In genomic region chr17:38729886-38730525, GRCh38 we compare ENCODE assay signal across 1 cellular context.
TF ChIP-seq lines count a peak whose summit lies in the region.

A gene with protein sequence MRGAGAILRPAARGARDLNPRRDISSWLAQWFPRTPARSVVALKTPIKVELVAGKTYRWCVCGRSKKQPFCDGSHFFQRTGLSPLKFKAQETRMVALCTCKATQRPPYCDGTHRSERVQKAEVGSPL (plus strand): TSS chr17:38730341. CDS start chr17:38730359, 18 bp downstream.

TF ChIP-seq in HepG2, 621 proteins besides CTCF, POLR2A, EP300 and RAD21 (continued from another document and continues in another):
- TF ChIP-seq, protein P1, sequence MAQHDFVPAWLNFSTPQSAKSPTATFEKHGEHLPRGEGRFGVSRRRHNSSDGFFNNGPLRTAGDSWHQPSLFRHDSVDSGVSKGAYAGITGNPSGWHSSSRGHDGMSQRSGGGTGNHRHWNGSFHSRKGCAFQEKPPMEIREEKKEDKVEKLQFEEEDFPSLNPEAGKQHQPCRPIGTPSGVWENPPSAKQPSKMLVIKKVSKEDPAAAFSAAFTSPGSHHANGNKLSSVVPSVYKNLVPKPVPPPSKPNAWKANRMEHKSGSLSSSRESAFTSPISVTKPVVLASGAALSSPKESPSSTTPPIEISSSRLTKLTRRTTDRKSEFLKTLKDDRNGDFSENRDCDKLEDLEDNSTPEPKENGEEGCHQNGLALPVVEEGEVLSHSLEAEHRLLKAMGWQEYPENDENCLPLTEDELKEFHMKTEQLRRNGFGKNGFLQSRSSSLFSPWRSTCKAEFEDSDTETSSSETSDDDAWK (CRISPR knock-in tag; IDR thresholded peaks at IDR 0.05) = no peak
- no peak for TF ChIP-seq ASH2L (IDR thresholded peaks at IDR 0.05; ENCODE audit: insufficient read length, low read depth, low read length)
- no peak for TF ChIP-seq HIVEP1 (CRISPR knock-in tag; IDR thresholded peaks at IDR 0.05)
- no peak for TF ChIP-seq ZNF180 (CRISPR knock-in tag; IDR thresholded peaks at IDR 0.05; ENCODE audit: borderline replicate concordance, low read depth)
- TF ChIP-seq NR2C2 (CRISPR knock-in tag; IDR thresholded peaks at IDR 0.05; ENCODE audit: borderline replicate concordance) = no peak
- no peak for TF ChIP-seq KMT2B (CRISPR knock-in tag; IDR thresholded peaks at IDR 0.05)
- no peak for TF ChIP-seq ZNF282 (IDR thresholded peaks at IDR 0.05; ENCODE audit: partially characterized antibody)
- no peak for TF ChIP-seq HNF4A (CRISPR knock-in tag; IDR thresholded peaks at IDR 0.05)
- no peak for TF ChIP-seq ZBTB33 (CRISPR knock-in tag; IDR thresholded peaks at IDR 0.05)
- TF ChIP-seq SNAPC5 (CRISPR knock-in tag; IDR thresholded peaks at IDR 0.05; ENCODE audit: borderline replicate concordance) = no peak
- TF ChIP-seq FOSL2 (CRISPR knock-in tag; IDR thresholded peaks at IDR 0.05) = no peak
- TF ChIP-seq ELF4 (CRISPR knock-in tag; IDR thresholded peaks at IDR 0.05; ENCODE audit: borderline replicate concordance) = peak; percentile 36; the same call in 1 of the 2 replicates
- TF ChIP-seq ZNF891 (CRISPR knock-in tag; IDR thresholded peaks at IDR 0.05) = no peak; the same call in 1 of the 2 replicates
- no peak for TF ChIP-seq GATA4 (IDR thresholded peaks at IDR 0.05; ENCODE audit: borderline replicate concordance, low read depth)
- TF ChIP-seq ZSCAN22 (CRISPR knock-in tag; IDR thresholded peaks at IDR 0.05) = no peak
- TF ChIP-seq POGZ (CRISPR knock-in tag; IDR thresholded peaks at IDR 0.05) = no peak
- 0 out of 2 replicates have a peak, but pooled peaks have one; percentile 3 for TF ChIP-seq SNAI1 (CRISPR knock-in tag; IDR thresholded peaks at IDR 0.05; ENCODE audit: borderline replicate concordance)
- 0 out of 2 replicates have a peak, but pooled peaks have one; percentile 26 for TF ChIP-seq ZNF558 (CRISPR knock-in tag; IDR thresholded peaks at IDR 0.05; ENCODE audit: borderline replicate concordance)
- TF ChIP-seq NCOA2 (CRISPR knock-in tag; IDR thresholded peaks at IDR 0.05) = no peak
- TF ChIP-seq ARHGAP35 (CRISPR knock-in tag; IDR thresholded peaks at IDR 0.05; ENCODE audit: borderline replicate concordance) = 0 out of 2 replicates have a peak, but pooled peaks have one; percentile 45
- TF ChIP-seq NFKBIZ (CRISPR knock-in tag; IDR thresholded peaks at IDR 0.05) = no peak
- TF ChIP-seq ZNF883 (CRISPR knock-in tag; IDR thresholded peaks at IDR 0.05; ENCODE audit: not compliant biosample characterization) = peak; percentile 29
- TF ChIP-seq NR2F2 (IDR thresholded peaks at IDR 0.05; ENCODE audit: borderline replicate concordance, low read depth) = no peak
- TF ChIP-seq, protein P2, sequence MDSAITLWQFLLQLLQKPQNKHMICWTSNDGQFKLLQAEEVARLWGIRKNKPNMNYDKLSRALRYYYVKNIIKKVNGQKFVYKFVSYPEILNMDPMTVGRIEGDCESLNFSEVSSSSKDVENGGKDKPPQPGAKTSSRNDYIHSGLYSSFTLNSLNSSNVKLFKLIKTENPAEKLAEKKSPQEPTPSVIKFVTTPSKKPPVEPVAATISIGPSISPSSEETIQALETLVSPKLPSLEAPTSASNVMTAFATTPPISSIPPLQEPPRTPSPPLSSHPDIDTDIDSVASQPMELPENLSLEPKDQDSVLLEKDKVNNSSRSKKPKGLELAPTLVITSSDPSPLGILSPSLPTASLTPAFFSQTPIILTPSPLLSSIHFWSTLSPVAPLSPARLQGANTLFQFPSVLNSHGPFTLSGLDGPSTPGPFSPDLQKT (CRISPR knock-in tag; IDR thresholded peaks at IDR 0.05; ENCODE audit: borderline replicate concordance) = no peak
- no peak for TF ChIP-seq ZNF878 (CRISPR knock-in tag; IDR thresholded peaks at IDR 0.05)
- TF ChIP-seq ARNT (IDR thresholded peaks at IDR 0.05) = no peak
- TF ChIP-seq, protein P3, sequence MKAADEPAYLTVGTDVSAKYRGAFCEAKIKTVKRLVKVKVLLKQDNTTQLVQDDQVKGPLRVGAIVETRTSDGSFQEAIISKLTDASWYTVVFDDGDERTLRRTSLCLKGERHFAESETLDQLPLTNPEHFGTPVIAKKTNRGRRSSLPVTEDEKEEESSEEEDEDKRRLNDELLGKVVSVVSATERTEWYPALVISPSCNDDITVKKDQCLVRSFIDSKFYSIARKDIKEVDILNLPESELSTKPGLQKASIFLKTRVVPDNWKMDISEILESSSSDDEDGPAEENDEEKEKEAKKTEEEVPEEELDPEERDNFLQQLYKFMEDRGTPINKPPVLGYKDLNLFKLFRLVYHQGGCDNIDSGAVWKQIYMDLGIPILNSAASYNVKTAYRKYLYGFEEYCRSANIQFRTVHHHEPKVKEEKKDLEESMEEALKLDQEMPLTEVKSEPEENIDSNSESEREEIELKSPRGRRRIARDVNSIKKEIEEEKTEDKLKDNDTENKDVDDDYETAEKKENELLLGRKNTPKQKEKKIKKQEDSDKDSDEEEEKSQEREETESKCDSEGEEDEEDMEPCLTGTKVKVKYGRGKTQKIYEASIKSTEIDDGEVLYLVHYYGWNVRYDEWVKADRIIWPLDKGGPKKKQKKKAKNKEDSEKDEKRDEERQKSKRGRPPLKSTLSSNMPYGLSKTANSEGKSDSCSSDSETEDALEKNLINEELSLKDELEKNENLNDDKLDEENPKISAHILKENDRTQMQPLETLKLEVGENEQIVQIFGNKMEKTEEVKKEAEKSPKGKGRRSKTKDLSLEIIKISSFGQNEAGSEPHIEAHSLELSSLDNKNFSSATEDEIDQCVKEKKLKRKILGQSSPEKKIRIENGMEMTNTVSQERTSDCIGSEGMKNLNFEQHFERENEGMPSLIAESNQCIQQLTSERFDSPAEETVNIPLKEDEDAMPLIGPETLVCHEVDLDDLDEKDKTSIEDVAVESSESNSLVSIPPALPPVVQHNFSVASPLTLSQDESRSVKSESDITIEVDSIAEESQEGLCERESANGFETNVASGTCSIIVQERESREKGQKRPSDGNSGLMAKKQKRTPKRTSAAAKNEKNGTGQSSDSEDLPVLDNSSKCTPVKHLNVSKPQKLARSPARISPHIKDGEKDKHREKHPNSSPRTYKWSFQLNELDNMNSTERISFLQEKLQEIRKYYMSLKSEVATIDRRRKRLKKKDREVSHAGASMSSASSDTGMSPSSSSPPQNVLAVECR (CRISPR knock-in tag; IDR thresholded peaks at IDR 0.05; ENCODE audit: borderline replicate concordance) = peak; percentile 7; the same call in 1 of the 2 replicates
- peak; percentile 92 for TF ChIP-seq ZNF800 (CRISPR knock-in tag; IDR thresholded peaks at IDR 0.05)
- no peak for TF ChIP-seq RORA (CRISPR knock-in tag; IDR thresholded peaks at IDR 0.05)
- no peak for TF ChIP-seq IRF2 (CRISPR knock-in tag; IDR thresholded peaks at IDR 0.05)
- TF ChIP-seq SRY (CRISPR knock-in tag; IDR thresholded peaks at IDR 0.05) = 0 out of 2 replicates have a peak, but pooled peaks have one; percentile 34
- no peak for TF ChIP-seq ZBTB21 (CRISPR knock-in tag; IDR thresholded peaks at IDR 0.05)
- TF ChIP-seq ZSCAN25 (CRISPR knock-in tag; IDR thresholded peaks at IDR 0.05) = no peak
- TF ChIP-seq BATF2 (CRISPR knock-in tag; IDR thresholded peaks at IDR 0.05) = no peak
- TF ChIP-seq MYC (CRISPR knock-in tag; IDR thresholded peaks at IDR 0.05; ENCODE audit: borderline replicate concordance) = peak; percentile 61
- TF ChIP-seq, protein P4, sequence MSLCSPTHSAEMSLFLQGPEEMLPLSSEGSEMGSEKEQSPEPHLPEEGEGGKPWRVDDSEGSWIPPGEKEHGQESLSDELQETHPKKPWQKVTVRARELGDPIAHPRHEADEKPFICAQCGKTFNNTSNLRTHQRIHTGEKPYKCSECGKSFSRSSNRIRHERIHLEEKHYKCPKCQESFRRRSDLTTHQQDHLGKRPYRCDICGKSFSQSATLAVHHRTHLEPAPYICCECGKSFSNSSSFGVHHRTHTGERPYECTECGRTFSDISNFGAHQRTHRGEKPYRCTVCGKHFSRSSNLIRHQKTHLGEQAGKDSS (CRISPR knock-in tag; IDR thresholded peaks at IDR 0.05; ENCODE audit: borderline replicate concordance, low read depth) = no peak
- no peak for TF ChIP-seq NR1H2 (CRISPR knock-in tag; IDR thresholded peaks at IDR 0.05; ENCODE audit: borderline replicate concordance, low read depth)
- no peak for TF ChIP-seq ZNF143 (CRISPR knock-in tag; IDR thresholded peaks at IDR 0.05)
- no peak for TF ChIP-seq ZNF790 (CRISPR knock-in tag; IDR thresholded peaks at IDR 0.05; ENCODE audit: borderline replicate concordance)
- TF ChIP-seq ZNF746 (CRISPR knock-in tag; IDR thresholded peaks at IDR 0.05) = peak; percentile 62; the same call in 1 of the 2 replicates
- TF ChIP-seq KLF15 (CRISPR knock-in tag; IDR thresholded peaks at IDR 0.05; ENCODE audit: borderline replicate concordance) = no peak; the same call in 1 of the 2 replicates
- TF ChIP-seq ZNF367 (CRISPR knock-in tag; IDR thresholded peaks at IDR 0.05; ENCODE audit: borderline replicate concordance) = no peak; the same call in 1 of the 2 replicates
- TF ChIP-seq, protein P5, sequence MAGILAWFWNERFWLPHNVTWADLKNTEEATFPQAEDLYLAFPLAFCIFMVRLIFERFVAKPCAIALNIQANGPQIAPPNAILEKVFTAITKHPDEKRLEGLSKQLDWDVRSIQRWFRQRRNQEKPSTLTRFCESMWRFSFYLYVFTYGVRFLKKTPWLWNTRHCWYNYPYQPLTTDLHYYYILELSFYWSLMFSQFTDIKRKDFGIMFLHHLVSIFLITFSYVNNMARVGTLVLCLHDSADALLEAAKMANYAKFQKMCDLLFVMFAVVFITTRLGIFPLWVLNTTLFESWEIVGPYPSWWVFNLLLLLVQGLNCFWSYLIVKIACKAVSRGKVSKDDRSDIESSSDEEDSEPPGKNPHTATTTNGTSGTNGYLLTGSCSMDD (CRISPR knock-in tag; IDR thresholded peaks at IDR 0.05) = no peak
- no peak for TF ChIP-seq KDM4B (CRISPR knock-in tag; IDR thresholded peaks at IDR 0.05)
- TF ChIP-seq ZNF441 (CRISPR knock-in tag; IDR thresholded peaks at IDR 0.05; ENCODE audit: borderline replicate concordance) = 0 out of 2 replicates have a peak, but pooled peaks have one; percentile 15
- no peak for TF ChIP-seq ZNF557 (CRISPR knock-in tag; IDR thresholded peaks at IDR 0.05)
- TF ChIP-seq ZNF124 (CRISPR knock-in tag; IDR thresholded peaks at IDR 0.05) = peak; percentile 49; the same call in 1 of the 2 replicates
- no peak for TF ChIP-seq IRX3 (CRISPR knock-in tag; IDR thresholded peaks at IDR 0.05; ENCODE audit: borderline replicate concordance, low read depth)
- TF ChIP-seq ZNF264 (CRISPR knock-in tag; IDR thresholded peaks at IDR 0.05) = no peak
- TF ChIP-seq TAF1 (CRISPR knock-in tag; IDR thresholded peaks at IDR 0.05) = peak; percentile 24; the same call in 1 of the 2 replicates
- TF ChIP-seq, protein P6, sequence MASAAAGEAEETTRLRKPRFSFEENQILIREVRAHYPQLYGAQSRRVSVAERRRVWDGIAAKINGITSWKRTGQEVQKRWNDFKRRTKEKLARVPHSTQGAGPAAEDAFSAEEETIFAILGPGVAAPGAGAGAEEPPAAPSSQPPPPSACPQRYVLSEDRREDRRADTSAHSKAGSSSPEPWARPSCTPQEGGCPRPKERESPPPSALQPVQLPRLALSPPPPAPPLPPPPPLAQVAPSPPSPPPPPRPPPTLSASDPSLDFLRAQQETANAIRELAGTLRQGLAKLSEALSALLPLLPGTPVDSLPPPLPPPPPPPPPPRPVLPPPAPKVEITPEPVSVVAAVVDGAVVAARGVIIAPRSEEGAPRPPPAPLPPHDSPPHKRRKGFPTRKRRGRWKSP (CRISPR knock-in tag; IDR thresholded peaks at IDR 0.05) = no peak
- TF ChIP-seq ISX (CRISPR knock-in tag; conservative IDR thresholded peaks at IDR 0.05) = no peak
- TF ChIP-seq NCOR1 (IDR thresholded peaks at IDR 0.05; ENCODE audit: borderline replicate concordance, low read length) = no peak
- TF ChIP-seq DRAP1 (CRISPR knock-in tag; IDR thresholded peaks at IDR 0.05) = no peak
- no peak for TF ChIP-seq GTF3A (CRISPR knock-in tag; conservative IDR thresholded peaks at IDR 0.05)
- no peak for TF ChIP-seq MAFF (IDR thresholded peaks at IDR 0.05; ENCODE audit: low read depth, low read length)
- TF ChIP-seq ZMYM2 (CRISPR knock-in tag; IDR thresholded peaks at IDR 0.05) = no peak
- TF ChIP-seq SMAD3 (CRISPR knock-in tag; IDR thresholded peaks at IDR 0.05) = no peak
- TF ChIP-seq HES4 (CRISPR knock-in tag; IDR thresholded peaks at IDR 0.05; ENCODE audit: borderline replicate concordance) = peak; percentile 15; the same call in 1 of the 2 replicates
